Comparison of ENCODE assay signal across 12 cellular contexts in the genomic region with DNA sequence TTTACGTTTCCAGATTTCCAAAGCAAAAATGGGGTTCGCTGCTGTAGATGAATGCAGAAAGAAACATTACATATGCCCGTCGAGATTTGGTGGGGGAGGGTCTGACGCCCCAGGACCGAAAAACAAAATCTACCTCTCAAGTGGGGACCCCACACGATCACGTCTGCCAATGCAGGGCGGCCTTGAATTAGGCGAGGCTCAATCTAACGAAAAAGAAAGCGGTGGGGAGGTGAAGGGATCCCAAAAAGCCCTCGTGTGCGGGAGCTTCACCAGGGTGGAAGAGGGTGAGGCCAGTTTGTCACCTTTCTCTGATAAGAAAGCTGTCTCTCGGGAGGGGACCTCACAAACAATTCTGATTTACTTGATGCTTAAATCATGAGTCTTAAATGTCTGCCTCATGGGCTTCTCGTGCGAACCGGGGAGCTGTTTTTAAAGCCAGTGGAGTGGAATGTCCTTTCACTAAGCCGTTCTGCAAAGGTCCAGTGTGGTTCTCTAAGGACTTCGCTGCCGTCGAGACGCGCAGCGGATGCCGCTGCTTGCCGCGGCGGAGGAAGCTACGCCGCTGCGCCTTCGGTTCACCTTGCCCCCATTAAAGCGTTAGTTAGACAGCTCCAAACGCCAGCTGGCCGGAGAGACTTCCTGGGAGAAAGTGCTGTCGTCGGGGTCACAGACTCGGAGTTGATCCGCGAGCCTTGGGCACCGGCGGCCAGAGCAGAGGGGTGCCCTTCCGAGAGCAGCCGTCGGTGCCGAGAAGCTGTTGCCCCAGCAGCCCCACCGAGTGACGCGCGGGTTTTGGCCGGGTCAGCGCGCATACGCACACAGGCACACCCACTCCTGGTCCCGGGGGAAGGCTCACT. TPM values are rescaled to one million over a fixed set of nuclear protein-coding genes. Genes with fewer than 3 reads are reported as not detected.
DNase-seq lines count a peak whose midpoint lies in the region; ATAC-seq, FAIRE-seq and TF ChIP-seq lines count a peak whose summit lies in the region.
"Had no signal": no experiment of that assay in that cellular context is flagged by ENCODE, and none has a peak within 500 bp of the region (broad histone marks: within the 10 kb centered on the region; RNA-seq: fewer than 3 reads in every experiment).

No MANE protein-coding gene starts in this region.

- TF ChIP-seq EP300 in GM12878 (IDR thresholded peaks at IDR 0.05; ENCODE audit: borderline replicate concordance in 1 of 2, control insufficient read depth in 1 of 2, low read depth in 2 of 2, low read length in 2 of 2) (no peak), sigmoid colon (IDR thresholded peaks at IDR 0.05) (no peak)

- 69% methylated on average over 52 of the region's 56 CpGs for WGBS in GM12878 (ENCODE audit: insufficient coverage, insufficient replicate concordance, low lambda C conversion rate, missing lambda C conversion rate)
- WGBS in sigmoid colon, 2 donors: 5 to 9% methylated on average over 56 of the region's 56 CpGs

- in situ Hi-C loops in GM13977 (cut with MboI; ENCODE audit: low pct_unique_long_range_greater_than_20kb, low sequenced_read_pairs, unreplicated experiment): loop anchor here (5.0 kb wide), 1 partner anchor 413 kb away; no protein-coding TSS in a partner anchor
- in situ Hi-C loops in GM12878 (cut with MboI): loop anchor here (5.0 kb wide), 2 partner anchors 418 to 833 kb away; no protein-coding TSS in a partner anchor

- ATAC-seq in CD8-positive, alpha-beta T cell: no peak
- no peak for ATAC-seq in GM12878
- ATAC-seq: esophagus mucosa had no signal

- TF ChIP-seq RAD21 in GM12878 (IDR thresholded peaks at IDR 0.05; ENCODE audit: insufficient read depth, low read depth, low read length): no peak

- SMC1A ChIA-PET in GM12878 (lab: Charles Lee; ENCODE audit: uncharacterized antibody, unreplicated experiment): interaction anchor here (0.9 to 2.2 kb wide), 5 partner anchors 245 to 424 kb away, joined by 3 to 10 read pairs (median 4); no protein-coding TSS in a partner anchor

- H3K4me2 ChIP-seq in GM12878 (ENCODE audit: control insufficient read depth, insufficient read depth): peak overlapping the region; percentile 91

- no peak overlapping the region for H3K27ac Mint-ChIP-seq in CD8-positive, alpha-beta T cell
- no peak overlapping the region for H3K27ac Mint-ChIP-seq in nephron

- H3K4me3 ChIP-seq in CD8-positive, alpha-beta T cell (ENCODE audit: low read depth, low read length): no peak overlapping the region
- H3K4me3 ChIP-seq in GM12878: peak overlapping the region; percentile 86; the same call in 1 of the 2 replicates
- H3K4me3 ChIP-seq in sigmoid colon: no peak overlapping the region

- H3K9me3 Mint-ChIP-seq in CD8-positive, alpha-beta T cell: no peaks in the 10 kb centered on the region
- H3K9me3 Mint-ChIP-seq in nephron: no peaks in the 10 kb centered on the region

- no peak overlapping the region for H3K9ac ChIP-seq in GM12878 (ENCODE audit: control insufficient read depth, insufficient read depth, low read length)

- peaks cover 45% of the 10 kb centered on the region for H3K4me1 ChIP-seq in CD8-positive, alpha-beta T cell (ENCODE audit: insufficient read depth, low read length)
- H3K4me1 ChIP-seq in GM12878 (ENCODE audit: control insufficient read depth, insufficient read depth, low read length): peaks cover 7% of the 10 kb centered on the region
- peaks cover 0 to 55% (median 51%) of the 10 kb centered on the region in 4 donors for H3K4me1 ChIP-seq in sigmoid colon

- H2AFZ ChIP-seq in GM12878 (ENCODE audit: control insufficient read depth, low read depth, low read length): no peak overlapping the region

- FAIRE-seq in GM12878 (lab: Jason Lieb, UNC): peak; percentile 57
- FAIRE-seq: TTC549 had no signal

- no TSS peak for BruUV-seq in GM12878 (replicated peaks; lab: Mats Ljungman, UMichigan)

- H3K4me1 Mint-ChIP-seq in CD8-positive, alpha-beta T cell (ENCODE audit: low read depth): peaks cover 40% of the 10 kb centered on the region
- H3K4me1 Mint-ChIP-seq in nephron: peaks cover 38% of the 10 kb centered on the region

- H3K27ac ChIP-seq in CD8-positive, alpha-beta T cell (ENCODE audit: low read depth, low read length): no peak overlapping the region
- H3K27ac ChIP-seq in GM12878 (ENCODE audit: control insufficient read depth, insufficient read depth) (no peak overlapping the region), sigmoid colon (no peak overlapping the region)
- H3K27ac ChIP-seq: left lung had no signal

- no peaks in the 10 kb centered on the region for H3K9me3 ChIP-seq in CD8-positive, alpha-beta T cell (ENCODE audit: low read length)
- no peaks in the 10 kb centered on the region; the same call in 2 of the 3 replicates for H3K9me3 ChIP-seq in GM12878 (replicated peaks; ENCODE audit: control insufficient read depth, insufficient read depth, low read length)
- H3K9me3 ChIP-seq in sigmoid colon: no peaks in the 10 kb centered on the region
- H3K9me3 ChIP-seq: left lung had no signal

- peaks cover 44% of the 10 kb centered on the region for H3K27me3 ChIP-seq in CD8-positive, alpha-beta T cell (ENCODE audit: insufficient read depth, low read length)
- H3K27me3 ChIP-seq in GM12878 (replicated peaks in 1 of 2; ENCODE audit: control insufficient read depth in 2 of 2, insufficient read depth in 2 of 2, low read length in 1 of 2): peaks cover 2 to 15% of the 10 kb centered on the region in 2 experiments; a peak in 3 of 4 replicates
- H3K27me3 ChIP-seq in sigmoid colon: peaks cover 62 to 98% (median 82%) of the 10 kb centered on the region in 3 donors

- CTCF ChIA-PET in CD8-positive, alpha-beta T cell (lab: Charles Lee): interaction anchor here (0.7 to 4.6 kb wide), 24 partner anchors 9 to 428 kb away, joined by 3 to 36 read pairs (median 4); partner anchors contain the start of gene BUB3
- CTCF ChIA-PET in GM12878 (lab: Yijun Ruan, JAX): interaction anchor here (0.6 to 4.3 kb wide), 12 partner anchors 9 to 423 kb away, joined by 3 to 33 read pairs (median 3); partner anchors contain the start of gene BUB3

- H3K36me3 Mint-ChIP-seq in CD8-positive, alpha-beta T cell: no peaks in the 10 kb centered on the region
- H3K36me3 Mint-ChIP-seq in nephron (ENCODE audit: low read depth): no peaks in the 10 kb centered on the region

- RAD21 ChIA-PET in GM12878 (lab: Charles Lee; ENCODE audit: unreplicated experiment): interaction anchor here (0.7 to 2.1 kb wide), 2 partner anchors 78 to 423 kb away, joined by 3 to 20 read pairs; no protein-coding TSS in a partner anchor

- POLR2A ChIA-PET in CD8-positive, alpha-beta T cell (lab: Charles Lee): interaction anchor here (1.4 to 1.5 kb wide), 2 partner anchors 107 to 247 kb away, joined by 4 read pairs; no protein-coding TSS in a partner anchor
- POLR2A ChIA-PET in GM12878 (lab: Charles Lee): interaction anchor here (1.1 kb wide), 1 partner anchor 32 kb away, joined by 3 read pairs; no protein-coding TSS in a partner anchor

- H3K4me3 Mint-ChIP-seq in CD8-positive, alpha-beta T cell: peak overlapping the region; percentile 73
- H3K4me3 Mint-ChIP-seq in nephron: peak overlapping the region; percentile 59 to 68 (median 61)

- no peak for TF ChIP-seq POLR2A in GM12878 (IDR thresholded peaks at IDR 0.05; ENCODE audit: low read depth, low read length)
- no peak for TF ChIP-seq POLR2A in sigmoid colon (IDR thresholded peaks at IDR 0.05)

- intact Hi-C loops in CD8-positive, alpha-beta T cell (cut with DNase I, micrococcal nuclease): loop anchor here (2.0 to 10.0 kb wide), 3 partner anchors 21 to 1251 kb away; partner anchors contain the start of gene BUB3 (in 1 of the 2)
- intact Hi-C loops in GM12878 (cut with micrococcal nuclease; ENCODE audit: unreplicated experiment) (loop anchor here (5.0 kb wide), 1 partner anchor 258 kb away; no protein-coding TSS in a partner anchor), sigmoid colon (cut with DNase I) (loop anchor here (2.0 to 10.0 kb wide), 2 partner anchors 17 to 831 kb away; no protein-coding TSS in a partner anchor)

- no peaks in the 10 kb centered on the region for H4K20me1 ChIP-seq in GM12878 (ENCODE audit: control insufficient read depth, insufficient read depth)

- no peak for DNase-seq in CD8-positive, alpha-beta T cell
- DNase-seq in GM13977 (ENCODE audit: low spot score): peak; percentile 33
- DNase-seq in GM12878 (ENCODE audit: low read depth, low spot score): no peak
- no peak for DNase-seq in NCI-H187 (lab: John Stamatoyannopoulos, UW)
- DNase-seq in HCEC 1CT: no peak
- no peak for DNase-seq in stimulated activated CD4-positive, alpha-beta T cell treated with anti-CD3 and anti-CD28 coated beads, Interleukin-12 subunit alpha, Interleukin-12 subunit beta, amount 100 ng/mL, for 4 hours
- DNase-seq in sigmoid colon: no peak
- DNase-seq: left lung had no signal

- H3K27me3 Mint-ChIP-seq in CD8-positive, alpha-beta T cell (ENCODE audit: low read depth): peaks cover 68% of the 10 kb centered on the region
- peaks cover 97% of the 10 kb centered on the region for H3K27me3 Mint-ChIP-seq in nephron (ENCODE audit: low read depth)

- H3K79me2 ChIP-seq in GM12878 (ENCODE audit: control insufficient read depth, insufficient read depth, low read length): peaks cover 26% of the 10 kb centered on the region

- H3K36me3 ChIP-seq in CD8-positive, alpha-beta T cell (ENCODE audit: insufficient read depth, low read length): no peaks in the 10 kb centered on the region
- H3K36me3 ChIP-seq in GM12878 (ENCODE audit: control insufficient read depth in 2 of 2, insufficient read depth in 2 of 2, low read length in 1 of 2): no peaks in the 10 kb centered on the region; a peak in 1 of 4 replicates
- H3K36me3 ChIP-seq in sigmoid colon: no peaks in the 10 kb centered on the region
- H3K36me3 ChIP-seq: left lung had no signal

- no peak for TF ChIP-seq CTCF in CD8-positive, alpha-beta T cell (IDR thresholded peaks at IDR 0.05)
- TF ChIP-seq CTCF in GM13977 (IDR thresholded peaks at IDR 0.05; ENCODE audit: extremely low read depth, insufficient read depth, missing control alignments) (no peak), GM12878 (IDR thresholded peaks at IDR 0.05 in 2 of 3, conservative IDR thresholded peaks at IDR 0.05 in 1 of 3; ENCODE audit: control insufficient read depth in 2 of 3, extremely low read depth in 1 of 3, insufficient read depth in 1 of 3, low read depth in 3 of 3, low read length in 3 of 3) (no peak), nephron (IDR thresholded peaks at IDR 0.05; ENCODE audit: unreplicated experiment in 3 of 3) (no peak), sigmoid colon (IDR thresholded peaks at IDR 0.05) (no peak)

RNA-seq across cellular contexts. Expression of gene HMX3, which starts 1.5 kb away (rescaled TPM):
- total RNA-seq in CD8-positive, alpha-beta T cell: under 1 TPM; 0.35 to 0.47 TPM
- total RNA-seq in GM12878 (2013; cell fraction: nucleolus; rRNA removed): 8.9 and 12.1 TPM in 2 replicates
- total RNA-seq in GM12878 (2014; rRNA removed) (29.6 and 32.8 TPM in 2 replicates), GM12878 (2014; rRNA removed; fragmentation: Illumina TruSeq; extraction: Trizol) (3.5 and 4.8 TPM in 2 replicates), GM12878 (2021) (54.6 and 60.5 TPM in 2 replicates), sigmoid colon (under 1 TPM in 2 of 4 donors, not detected in 2; 0.68 to 0.83 TPM)
- polyA plus RNA-seq in GM12878 (2011; ENCODE audit: low read depth): 2.1 TPM
- polyA plus RNA-seq in GM12878 (2011; rRNA removed) (0.19 and 0.65 TPM in 2 replicates), GM12878 (2014; fragmentation: Illumina TruSeq; extraction: Trizol) (0.27 and 0.63 TPM in 2 replicates), GM12878 (2014; fragmentation: Nextera tagmentation; extraction: Ambion mirVana) (not detected), GM12878 (2014; rRNA removed) (34.3 and 38.6 TPM in 2 replicates), GM12878 (2016; fragmentation: Nextera tagmentation; extraction: Ambion mirVana) (10 to 100 TPM; 14.0 to 16.6 TPM), sigmoid colon (under 1 TPM in 1 of 3 donors, not detected in 2; 0.52 TPM)
- polyA plus RNA-seq in GM12878 (2011; cell fraction: cytosol; rRNA removed): 1.3 and 2.9 TPM in 2 replicates
- 1.4 and 3.6 TPM in 2 replicates for polyA plus RNA-seq in GM12878 (2011; cell fraction: nucleus; rRNA removed)
- 8.8 and 9.0 TPM in 2 replicates for polyA plus RNA-seq in GM12878 (2012)
- 0.29 and 1.0 TPM in 2 replicates for polyA minus RNA-seq in GM12878 (2011; rRNA and poly(A)+ RNA removed)
- 3.2 and 4.4 TPM in 2 replicates for polyA minus RNA-seq in GM12878 (2011; cell fraction: cytosol; rRNA and poly(A)+ RNA removed)
- 1.3 and 1.7 TPM in 2 replicates for polyA minus RNA-seq in GM12878 (2011; cell fraction: nucleus; rRNA and poly(A)+ RNA removed)
- total RNA-seq: esophagus mucosa, left lung, temporal lobe had no signal

RNA-seq across cellular contexts. Expression of gene HMX2, which starts 13.7 kb away (rescaled TPM):
- not detected for total RNA-seq in CD8-positive, alpha-beta T cell
- total RNA-seq in GM12878 (2013; cell fraction: nucleolus; rRNA removed): 0.86 and 1.1 TPM in 2 replicates
- total RNA-seq in GM12878 (2014; rRNA removed): 12.0 and 16.8 TPM in 2 replicates
- 3.1 and 4.5 TPM in 2 replicates for total RNA-seq in GM12878 (2014; rRNA removed; fragmentation: Illumina TruSeq; extraction: Trizol)
- total RNA-seq in GM12878 (2021): 19.8 and 22.0 TPM in 2 replicates
- polyA plus RNA-seq in GM12878 (2011; ENCODE audit: low read depth): 0.47 TPM
- not detected in 2 replicates for polyA plus RNA-seq in GM12878 (2011; rRNA removed)
- 0.08 and 0.10 TPM in 2 replicates for polyA plus RNA-seq in GM12878 (2011; cell fraction: cytosol; rRNA removed)
- polyA plus RNA-seq in GM12878 (2011; cell fraction: nucleus; rRNA removed): 0.10 and 0.15 TPM in 2 replicates
- polyA plus RNA-seq in GM12878 (2012): 3.6 and 5.8 TPM in 2 replicates
- 2.8 and 2.9 TPM in 2 replicates for polyA plus RNA-seq in GM12878 (2014; fragmentation: Illumina TruSeq; extraction: Trizol)
- 1 to 10 TPM; 1.4 to 3.0 TPM for polyA plus RNA-seq in GM12878 (2014; fragmentation: Nextera tagmentation; extraction: Ambion mirVana)
- 23.6 and 26.4 TPM in 2 replicates for polyA plus RNA-seq in GM12878 (2014; rRNA removed)
- polyA plus RNA-seq in GM12878 (2016; fragmentation: Nextera tagmentation; extraction: Ambion mirVana): 10 to 100 TPM; 30.6 to 31.3 TPM
- polyA minus RNA-seq in GM12878 (2011; rRNA and poly(A)+ RNA removed): 0.15 TPM in 1 of 2 replicates, not detected in the other
- polyA minus RNA-seq in GM12878 (2011; cell fraction: cytosol; rRNA and poly(A)+ RNA removed): not detected in 2 replicates
- polyA minus RNA-seq in GM12878 (2011; cell fraction: nucleus; rRNA and poly(A)+ RNA removed): not detected in 2 replicates
- total RNA-seq in sigmoid colon: under 1 TPM in 3 of 4 donors, not detected in 1; 0.27 to 0.55 (median 0.36) TPM
- under 1 TPM in 1 of 3 donors, not detected in 2; 0.36 TPM for polyA plus RNA-seq in sigmoid colon
- total RNA-seq: esophagus mucosa, left lung, temporal lobe had no signal

RNA-seq across cellular contexts. Expression of gene BUB3, which starts 19.9 kb away (rescaled TPM):
- 100 to 1,000 TPM; 166 to 167 TPM for total RNA-seq in CD8-positive, alpha-beta T cell
- total RNA-seq in GM12878 (2013; cell fraction: nucleolus; rRNA removed): 259 and 269 TPM in 2 replicates
- 471 and 555 TPM in 2 replicates for total RNA-seq in GM12878 (2014; rRNA removed)
- 248 and 262 TPM in 2 replicates for total RNA-seq in GM12878 (2014; rRNA removed; fragmentation: Illumina TruSeq; extraction: Trizol)
- 252 and 260 TPM in 2 replicates for total RNA-seq in GM12878 (2021)
- 91.1 TPM for polyA plus RNA-seq in GM12878 (2011; ENCODE audit: low read depth)
- 312 and 334 TPM in 2 replicates for polyA plus RNA-seq in GM12878 (2011; rRNA removed)
- polyA plus RNA-seq in GM12878 (2011; cell fraction: cytosol; rRNA removed): 276 and 371 TPM in 2 replicates
- 512 and 524 TPM in 2 replicates for polyA plus RNA-seq in GM12878 (2011; cell fraction: nucleus; rRNA removed)
- polyA plus RNA-seq in GM12878 (2012): 164 and 233 TPM in 2 replicates
- polyA plus RNA-seq in GM12878 (2014; fragmentation: Illumina TruSeq; extraction: Trizol): 228 and 312 TPM in 2 replicates
- 1,000 to 10,000 TPM in 1 of 2 experiments, 100 to 1,000 TPM in 1; 648 to 1,126 TPM for polyA plus RNA-seq in GM12878 (2014; fragmentation: Nextera tagmentation; extraction: Ambion mirVana)
- 395 and 513 TPM in 2 replicates for polyA plus RNA-seq in GM12878 (2014; rRNA removed)
- polyA plus RNA-seq in GM12878 (2016; fragmentation: Nextera tagmentation; extraction: Ambion mirVana): 100 to 1,000 TPM; 487 to 530 TPM
- polyA minus RNA-seq in GM12878 (2011; rRNA and poly(A)+ RNA removed): 402 and 493 TPM in 2 replicates
- polyA minus RNA-seq in GM12878 (2011; cell fraction: cytosol; rRNA and poly(A)+ RNA removed): 129 and 154 TPM in 2 replicates
- polyA minus RNA-seq in GM12878 (2011; cell fraction: nucleus; rRNA and poly(A)+ RNA removed): 259 and 337 TPM in 2 replicates
- total RNA-seq in sigmoid colon: 100 to 1,000 TPM in 2 of 4 donors, 10 to 100 TPM in 2; 75.6 to 116 (median 101) TPM
- 10 to 100 TPM; 39.6 to 82.1 (median 68.7) TPM for polyA plus RNA-seq in sigmoid colon
